9 cellular contexts compared by ENCODE assay signal in the genomic region with DNA sequence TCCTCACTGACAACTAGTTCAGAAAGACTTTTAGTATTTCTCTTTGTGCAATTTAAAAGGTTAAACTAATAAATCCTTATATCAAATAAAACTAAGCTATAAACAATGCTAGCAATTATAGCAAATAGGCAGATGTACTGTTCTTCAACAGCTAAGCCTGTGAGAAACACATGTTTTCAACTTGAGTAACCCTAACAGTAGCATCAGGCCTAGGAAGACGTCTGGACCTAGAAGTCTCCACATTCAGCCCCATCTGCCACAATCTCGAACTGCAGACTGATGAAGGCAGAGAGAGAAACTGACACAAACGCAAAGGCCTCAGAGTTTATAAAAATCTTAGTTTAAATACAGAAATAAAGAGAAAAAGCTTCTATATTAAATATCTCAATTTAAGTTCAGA. TPM values are rescaled to one million over a fixed set of nuclear protein-coding genes. Genes with fewer than 3 reads are reported as not detected.
DNase-seq lines count a peak whose midpoint lies in the region; ATAC-seq, FAIRE-seq and TF ChIP-seq lines count a peak whose summit lies in the region.
"Had no signal": no experiment of that assay in that cellular context is flagged by ENCODE, and none has a peak within 500 bp of the region (broad histone marks: within the 10 kb centered on the region; RNA-seq: fewer than 3 reads in every experiment).

No MANE protein-coding gene starts in this region.

- intact Hi-C loops in endothelial cell of umbilical vein (cut with micrococcal nuclease) (no loop called here), prostate gland (cut with DNase I) (no loop called here), aorta (cut with DNase I) (no loop called here), pancreas (cut with DNase I) (no loop called here)

- H3K4me3 ChIP-seq in NT2/D1 (ENCODE audit: insufficient read length, low read depth) (no peak overlapping the region), endothelial cell of umbilical vein (replicated peaks in 1 of 3; ENCODE audit: insufficient read depth in 1 of 3, low read depth in 1 of 3, low read length in 3 of 3) (peak overlapping the region in 1 of 3 experiments; percentile 48), prostate gland (peak overlapping the region in 1 of 2 donors; percentile 82), aorta (ENCODE audit: low read length in 2 of 2) (no peak overlapping the region), pancreas (peak overlapping the region in 1 of 4 donors; percentile 64), right atrium auricular region (no peak overlapping the region)

- DNase-seq in NT2/D1 (ENCODE audit: low read depth, low spot score), result no peak
- peak; percentile 2 for DNase-seq in endothelial cell of umbilical vein (ENCODE audit: low read depth, low spot score)
- no peak for DNase-seq in prostate gland (ENCODE audit: low spot score)
- DNase-seq in aorta, result no peak
- DNase-seq in NCI-H510A (lab: John Stamatoyannopoulos, UW), result no peak
- no peak for DNase-seq in pancreas
- DNase-seq in right atrium auricular region (ENCODE audit: low spot score), result no peak
- DNase-seq: stimulated activated CD8-positive, alpha-beta memory T cell treated with anti-CD3 and anti-CD28 coated beads, Interleukin-4, amount 100 ng/mL, for 48 hours had no signal

- FAIRE-seq in endothelial cell of umbilical vein (lab: Jason Lieb, UNC) (no peak), pancreas (lab: Jason Lieb, UNC) (no peak)

- H3K9ac ChIP-seq in ES-I3 (ENCODE audit: low read depth, low read length), result 0 out of 2 replicates have a peak overlapping the region, but pooled peaks have one; percentile 14
- H3K9ac ChIP-seq in NT2/D1 (ENCODE audit: insufficient read length, low read depth), result peak overlapping the region; percentile 36
- H3K9ac ChIP-seq in endothelial cell of umbilical vein (replicated peaks; ENCODE audit: extremely low read depth, insufficient read depth, low read length), result peak overlapping the region; percentile 5

- H2AFZ ChIP-seq in endothelial cell of umbilical vein (ENCODE audit: low read depth, low read length), result no peak overlapping the region

- H3K36me3 ChIP-seq in ES-I3 (ENCODE audit: insufficient read depth, low read length), result no peaks in the 10 kb centered on the region
- H3K36me3 ChIP-seq in NT2/D1 (ENCODE audit: insufficient read depth, insufficient read length, low read length), result peaks cover 49% of the 10 kb centered on the region
- H3K36me3 ChIP-seq in endothelial cell of umbilical vein (ENCODE audit: control insufficient read depth in 2 of 2, extremely low read depth in 1 of 2, insufficient read depth in 2 of 2, low read length in 2 of 2), result peaks cover 2 to 4% of the 10 kb centered on the region in 2 experiments
- H3K36me3 ChIP-seq in prostate gland, result no peaks in the 10 kb centered on the region
- H3K36me3 ChIP-seq in aorta (ENCODE audit: control insufficient read depth in 1 of 2, insufficient read depth in 2 of 2, low read length in 1 of 2), result no peaks in the 10 kb centered on the region
- H3K36me3 ChIP-seq in pancreas, result no peaks in the 10 kb centered on the region
- H3K36me3 ChIP-seq in right atrium auricular region, result peaks cover 11% of the 10 kb centered on the region

- TF ChIP-seq POLR2A in endothelial cell of umbilical vein (IDR thresholded peaks at IDR 0.05; ENCODE audit: low read depth, low read length) (no peak), prostate gland (IDR thresholded peaks at IDR 0.05) (no peak)

- no peaks in the 10 kb centered on the region for H3K9me1 ChIP-seq in endothelial cell of umbilical vein (replicated peaks; ENCODE audit: control insufficient read depth, extremely low read depth, insufficient read depth, low read length)

- CTCF ChIA-PET in endothelial cell of umbilical vein (lab: Charles Lee), result interaction anchor here (1.4 to 2.1 kb wide), 2 partner anchors 35 to 45 kb away, joined by 3 to 13 read pairs; partner anchors contain the start of gene SLC25A17

- ATAC-seq in aorta (ENCODE audit: low FRiP score) (no peak), pancreas (no peak)

- H3K79me2 ChIP-seq in endothelial cell of umbilical vein (ENCODE audit: control insufficient read depth, insufficient read depth, low read length), result peaks cover 86% of the 10 kb centered on the region

- H3K27ac ChIP-seq in endothelial cell of umbilical vein (ENCODE audit: insufficient read depth, low read depth, low read length) (no peak overlapping the region), prostate gland (peak overlapping the region; percentile 99), aorta (ENCODE audit: low read depth in 1 of 2, low read length in 2 of 2) (no peak overlapping the region), pancreas (peak overlapping the region in 1 of 4 donors; percentile 24), right atrium auricular region (no peak overlapping the region)

- H3K9me3 ChIP-seq in ES-I3 (ENCODE audit: control insufficient read depth, insufficient read depth, low read length) (no peaks in the 10 kb centered on the region), NT2/D1 (ENCODE audit: insufficient read depth, low read length) (no peaks in the 10 kb centered on the region), endothelial cell of umbilical vein (replicated peaks; ENCODE audit: control insufficient read depth, insufficient read depth, low read length) (no peaks in the 10 kb centered on the region), prostate gland (no peaks in the 10 kb centered on the region), aorta (ENCODE audit: control insufficient read depth, low read length) (no peaks in the 10 kb centered on the region), pancreas (no peaks in the 10 kb centered on the region), right atrium auricular region (no peaks in the 10 kb centered on the region)

- H3K27me3 ChIP-seq in NT2/D1 (ENCODE audit: insufficient read depth, insufficient read length) (no peaks in the 10 kb centered on the region), endothelial cell of umbilical vein (ENCODE audit: control insufficient read depth in 2 of 2, insufficient read depth in 2 of 2, low read length in 2 of 2) (no peaks in the 10 kb centered on the region), prostate gland (replicated peaks; ENCODE audit: insufficient read depth) (no peaks in the 10 kb centered on the region), aorta (ENCODE audit: control insufficient read depth in 1 of 2, insufficient read depth in 2 of 2, low read length in 1 of 2) (no peaks in the 10 kb centered on the region), pancreas (no peaks in the 10 kb centered on the region), right atrium auricular region (no peaks in the 10 kb centered on the region)

- H3K4me1 ChIP-seq in ES-I3 (ENCODE audit: insufficient read depth, low read length) (peaks cover 22% of the 10 kb centered on the region), NT2/D1 (ENCODE audit: insufficient read depth, insufficient read length) (no peaks in the 10 kb centered on the region), endothelial cell of umbilical vein (ENCODE audit: control insufficient read depth, extremely low read depth, insufficient read depth, low read length) (peaks cover 27% of the 10 kb centered on the region), prostate gland (replicated peaks) (peaks cover 9% of the 10 kb centered on the region), aorta (ENCODE audit: control insufficient read depth in 1 of 2, insufficient read depth in 2 of 2, low read length in 2 of 2) (peaks cover 0 to 2% of the 10 kb centered on the region in 2 donors), pancreas (peaks cover 14 to 46% (median 35%) of the 10 kb centered on the region in 3 donors), right atrium auricular region (peaks cover 0 to 48% of the 10 kb centered on the region in 2 donors)

- H3K4me2 ChIP-seq in endothelial cell of umbilical vein (ENCODE audit: insufficient read depth, low read length), result peak overlapping the region; percentile 97

- dilution Hi-C loops in endothelial cell of umbilical vein (cut with MboI; ENCODE audit: extremely low pct_ligation_motif_present, low sequenced_read_pairs), result no loop called here

- WGBS in prostate gland, result 25% methylated on average over 3 of the region's 3 CpGs
- WGBS in aorta, 2 donors, result 26 to 28% methylated on average over 3 of the region's 3 CpGs
- WGBS in pancreas, 2 donors, result 21 to 27% methylated on average over 3 of the region's 3 CpGs

- POLR2A ChIA-PET in endothelial cell of umbilical vein (lab: Charles Lee), result no interaction called here

- TF ChIP-seq CTCF in endothelial cell of umbilical vein (IDR thresholded peaks at IDR 0.05; ENCODE audit: extremely low read depth in 1 of 2, insufficient read depth in 1 of 2, low read depth in 1 of 2, low read length in 2 of 2), result no peak
- TF ChIP-seq CTCF in prostate gland (IDR thresholded peaks at IDR 0.05), result no peak
- TF ChIP-seq CTCF in pancreas (IDR thresholded peaks at IDR 0.05), result no peak
- TF ChIP-seq CTCF in right atrium auricular region (IDR thresholded peaks at IDR 0.05), result no peak

- H4K20me1 ChIP-seq in endothelial cell of umbilical vein (replicated peaks; ENCODE audit: control insufficient read depth, extremely low read depth, insufficient read depth, low read length), result peaks cover 7% of the 10 kb centered on the region

- no TSS peak for BruUV-seq in endothelial cell of umbilical vein (replicated peaks; lab: Mats Ljungman, UMichigan)

RNA-seq across cellular contexts. Expression of gene ST13, which starts 2.5 kb away (rescaled TPM):
- total RNA-seq in endothelial cell of umbilical vein (249 and 250 TPM in 2 replicates), prostate gland (100 to 1,000 TPM; 159 to 205 TPM), aorta (100 to 1,000 TPM; 172 to 182 TPM), pancreas (100 to 1,000 TPM in 4 of 6 donors, 10 to 100 TPM in 2; 83.7 to 142 (median 107) TPM), right atrium auricular region (100 to 1,000 TPM; 101 to 105 TPM)
- polyA plus RNA-seq in endothelial cell of umbilical vein (35.7 and 41.2 TPM in 2 replicates), aorta (100 to 1,000 TPM; 117 to 177 TPM), pancreas (10 to 100 TPM; 30.4 to 83.3 TPM)
- polyA plus RNA-seq in endothelial cell of umbilical vein (2011; cell fraction: cytosol; rRNA removed), result 130 and 143 TPM in 2 replicates
- polyA plus RNA-seq in endothelial cell of umbilical vein (2011; cell fraction: nucleus; rRNA removed), result 50.6 and 66.5 TPM in 2 replicates
- polyA plus RNA-seq in endothelial cell of umbilical vein (2012), result 230 and 281 TPM in 2 replicates
- polyA minus RNA-seq in endothelial cell of umbilical vein, result 53.3 and 92.3 TPM in 2 replicates
- polyA minus RNA-seq in endothelial cell of umbilical vein (2011; cell fraction: cytosol; rRNA and poly(A)+ RNA removed), result 49.1 TPM
- polyA minus RNA-seq in endothelial cell of umbilical vein (2011; cell fraction: nucleus; rRNA and poly(A)+ RNA removed), result 17.5 and 25.1 TPM in 2 replicates

RNA-seq across cellular contexts. Expression of gene XPNPEP3, which starts 3.0 kb away (rescaled TPM):
- 21.2 TPM in 2 replicates for total RNA-seq in endothelial cell of umbilical vein
- 12.3 and 14.6 TPM in 2 replicates for polyA plus RNA-seq in endothelial cell of umbilical vein
- 7.4 and 9.0 TPM in 2 replicates for polyA plus RNA-seq in endothelial cell of umbilical vein (2011; cell fraction: cytosol; rRNA removed)
- polyA plus RNA-seq in endothelial cell of umbilical vein (2011; cell fraction: nucleus; rRNA removed), result 16.6 and 20.9 TPM in 2 replicates
- 3.9 and 5.1 TPM in 2 replicates for polyA plus RNA-seq in endothelial cell of umbilical vein (2012)
- 33.6 and 44.3 TPM in 2 replicates for polyA minus RNA-seq in endothelial cell of umbilical vein
- polyA minus RNA-seq in endothelial cell of umbilical vein (2011; cell fraction: cytosol; rRNA and poly(A)+ RNA removed), result 6.2 TPM
- polyA minus RNA-seq in endothelial cell of umbilical vein (2011; cell fraction: nucleus; rRNA and poly(A)+ RNA removed), result 19.3 and 26.4 TPM in 2 replicates
- total RNA-seq in prostate gland, result 10 to 100 TPM; 10.5 to 19.2 TPM
- total RNA-seq in aorta, result 10 to 100 TPM in 1 of 2 donors, 1 to 10 TPM in 1; 9.4 to 14.9 TPM
- polyA plus RNA-seq in aorta, result 1 to 10 TPM in 1 of 2 donors, under 1 TPM in 1; 0.38 to 4.8 TPM
- total RNA-seq in pancreas, result 10 to 100 TPM in 3 of 6 donors, 1 to 10 TPM in 3; 8.5 to 13.6 (median 10.0) TPM
- 1 to 10 TPM; 4.0 to 5.1 TPM for polyA plus RNA-seq in pancreas
- total RNA-seq in right atrium auricular region, result 10 to 100 TPM in 1 of 2 donors, 1 to 10 TPM in 1; 9.4 to 12.5 TPM

RNA-seq across cellular contexts. Expression of gene DNAJB7, which starts 8.0 kb away (rescaled TPM):
- total RNA-seq in endothelial cell of umbilical vein (not detected in 2 replicates), prostate gland (under 1 TPM in 1 of 2 donors, not detected in 1; 0.17 TPM), aorta (not detected), pancreas (not detected), right atrium auricular region (not detected)
- polyA plus RNA-seq in endothelial cell of umbilical vein (not detected in 2 replicates), aorta (not detected), pancreas (under 1 TPM in 1 of 2 donors, not detected in 1; 0.02 TPM)
- not detected in 2 replicates for polyA plus RNA-seq in endothelial cell of umbilical vein (2011; cell fraction: cytosol; rRNA removed)
- polyA plus RNA-seq in endothelial cell of umbilical vein (2011; cell fraction: nucleus; rRNA removed), result not detected in 2 replicates
- polyA plus RNA-seq in endothelial cell of umbilical vein (2012), result 0.07 TPM in 1 of 2 replicates, not detected in the other
- polyA minus RNA-seq in endothelial cell of umbilical vein, result not detected in 2 replicates
- not detected for polyA minus RNA-seq in endothelial cell of umbilical vein (2011; cell fraction: cytosol; rRNA and poly(A)+ RNA removed)
- not detected in 2 replicates for polyA minus RNA-seq in endothelial cell of umbilical vein (2011; cell fraction: nucleus; rRNA and poly(A)+ RNA removed)

RNA-seq across cellular contexts. Expression of gene SLC25A17, which starts 34.8 kb away (rescaled TPM):
- 24.9 and 25.8 TPM in 2 replicates for total RNA-seq in endothelial cell of umbilical vein
- polyA plus RNA-seq in endothelial cell of umbilical vein, result 11.9 and 12.2 TPM in 2 replicates
- 18.8 and 19.0 TPM in 2 replicates for polyA plus RNA-seq in endothelial cell of umbilical vein (2011; cell fraction: cytosol; rRNA removed)
- polyA plus RNA-seq in endothelial cell of umbilical vein (2011; cell fraction: nucleus; rRNA removed), result 19.9 and 20.6 TPM in 2 replicates
- 14.5 and 21.1 TPM in 2 replicates for polyA plus RNA-seq in endothelial cell of umbilical vein (2012)
- polyA minus RNA-seq in endothelial cell of umbilical vein, result 13.0 and 13.6 TPM in 2 replicates
- 8.8 TPM for polyA minus RNA-seq in endothelial cell of umbilical vein (2011; cell fraction: cytosol; rRNA and poly(A)+ RNA removed)
- 6.2 and 9.7 TPM in 2 replicates for polyA minus RNA-seq in endothelial cell of umbilical vein (2011; cell fraction: nucleus; rRNA and poly(A)+ RNA removed)
- 10 to 100 TPM; 27.8 to 28.0 TPM for total RNA-seq in prostate gland
- 10 to 100 TPM; 12.6 to 14.2 TPM for total RNA-seq in aorta
- polyA plus RNA-seq in aorta, result 10 to 100 TPM in 1 of 2 donors, 1 to 10 TPM in 1; 6.0 to 15.2 TPM
- total RNA-seq in pancreas, result 1 to 10 TPM; 5.8 to 9.6 (median 8.5) TPM
- 10 to 100 TPM in 1 of 2 donors, 1 to 10 TPM in 1; 7.3 to 15.6 TPM for polyA plus RNA-seq in pancreas
- total RNA-seq in right atrium auricular region, result 1 to 10 TPM; 5.5 to 7.2 TPM

Comparison
In these comparisons a context has a peak if more than half of its experiments do, and no peak if none do; other contexts are left out.
1. H3K27ac ChIP-seq: peak in prostate gland (2 of 2); none in endothelial cell of umbilical vein (single experiment), aorta (0 of 2) and right atrium auricular region (0 of 2).
2. Peak in every context shown above with its lines, with median percentiles within 50 percentile points of each other: H3K9ac ChIP-seq.